ENCODE assay signal across 8 cellular contexts in the genomic region with DNA sequence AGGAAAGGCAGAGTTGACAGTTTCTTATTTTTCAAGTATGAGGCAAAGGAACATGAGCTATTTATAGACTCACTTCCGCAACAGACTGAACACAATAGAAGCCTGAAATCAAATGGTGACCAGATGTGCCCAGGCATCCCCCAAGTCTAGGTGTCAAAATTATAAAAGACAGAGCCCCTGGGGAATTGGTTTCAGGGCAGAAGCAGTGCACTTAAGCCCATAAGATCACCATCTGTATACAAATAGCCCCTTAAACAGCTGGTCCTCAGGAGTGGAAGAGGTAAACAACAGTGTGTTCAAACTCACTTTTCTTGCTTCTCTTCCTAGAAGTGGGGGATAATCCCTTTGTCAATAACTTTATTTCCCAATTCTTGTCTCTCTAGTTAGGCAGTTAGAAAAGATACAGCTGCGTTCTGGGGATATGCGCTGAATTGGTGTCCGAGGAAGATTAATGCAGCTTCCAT. TPM values are rescaled to one million over a fixed set of nuclear protein-coding genes. Genes with fewer than 3 reads are reported as not detected.
DNase-seq lines count a peak whose midpoint lies in the region; ATAC-seq and TF ChIP-seq lines count a peak whose summit lies in the region.

No MANE protein-coding gene starts in this region.

- peak; percentile 42 for ATAC-seq in HG03342 (IDR thresholded peaks at IDR 0.05; ENCODE audit: unreplicated experiment)
- peak; percentile 18 for ATAC-seq in activated CD8-positive, alpha-beta T cell treated with anti-CD3 and anti-CD28 coated beads, Interleukin-2, amount 10 ng/mL, durations not matched to agents 7 days and 5 days

- H3K27ac Mint-ChIP-seq in activated CD8-positive, alpha-beta T cell treated with anti-CD3 and anti-CD28 coated beads, Interleukin-2, amount 10 ng/mL, durations not matched to agents 7 days and 5 days, result peak overlapping the region; percentile 41

- TF ChIP-seq CTCF in DOHH2 (IDR thresholded peaks at IDR 0.05; ENCODE audit: low read depth, low read length, poor library complexity, severe bottlenecking), result no peak

- no peaks in the 10 kb centered on the region for H3K27me3 Mint-ChIP-seq in activated CD8-positive, alpha-beta T cell treated with anti-CD3 and anti-CD28 coated beads, Interleukin-2, amount 10 ng/mL, durations not matched to agents 7 days and 5 days (ENCODE audit: low read depth)

- CTCF ChIA-PET in activated CD8-positive, alpha-beta T cell treated with anti-CD3 and anti-CD28 coated beads, Interleukin-2, amount 10 ng/mL, durations not matched to agents 7 days and 5 days (lab: Charles Lee), result interaction anchor here (1.5 to 2.7 kb wide), 2 partner anchors 14 to 23 kb away, joined by 4 to 18 read pairs; no protein-coding TSS in a partner anchor

- POLR2A ChIA-PET in activated CD8-positive, alpha-beta T cell treated with anti-CD3 and anti-CD28 coated beads, Interleukin-2, amount 10 ng/mL, durations not matched to agents 7 days and 5 days (lab: Charles Lee), result interaction anchor here (1.2 to 2.8 kb wide), 5 partner anchors 23 to 115 kb away, joined by 3 to 18 read pairs (median 7); a partner anchor contains a TSS

- peak overlapping the region; percentile 75 for H3K4me2 ChIP-seq in DOHH2 (ENCODE audit: low read length)

- no peaks in the 10 kb centered on the region for H3K9me2 ChIP-seq in DOHH2 (replicated peaks; ENCODE audit: control insufficient read depth, low read length)

- peak; percentile 29 for DNase-seq in activated CD8-positive, alpha-beta T cell treated with anti-CD3 and anti-CD28 coated beads, Interleukin-2, amount 10 ng/mL, durations not matched to agents 7 days and 5 days
- no peak for DNase-seq in EL
- no peak for DNase-seq in HUDEP-2 (lab: John Stamatoyannopoulos, UW; ENCODE audit: unreplicated experiment in 76 of 76)
- DNase-seq in hypothalamus (lab: John Stamatoyannopoulos, UW), result no peak
- DNase-seq in stimulated activated CD8-positive, alpha-beta memory T cell treated with anti-CD3 and anti-CD28 coated beads, Interleukin-4, amount 100 ng/mL, for 48 hours, result no peak

- H3K4me3 ChIP-seq in DOHH2 (ENCODE audit: low read length) (peak overlapping the region; percentile 62), muscle layer of colon (ENCODE audit: low read depth in 1 of 2, low read length in 2 of 2) (no peak overlapping the region)

- no peak overlapping the region for H3K9ac ChIP-seq in muscle layer of colon (ENCODE audit: low read length)

- H3K27ac ChIP-seq in DOHH2 (ENCODE audit: low read depth, low read length) (peak overlapping the region; percentile 49), muscle layer of colon (ENCODE audit: low read depth, low read length) (peak overlapping the region; percentile 36)

- peaks cover 24% of the 10 kb centered on the region for H3K36me3 Mint-ChIP-seq in activated CD8-positive, alpha-beta T cell treated with anti-CD3 and anti-CD28 coated beads, Interleukin-2, amount 10 ng/mL, durations not matched to agents 7 days and 5 days (ENCODE audit: low read depth)

- H3K4me3 Mint-ChIP-seq in activated CD8-positive, alpha-beta T cell treated with anti-CD3 and anti-CD28 coated beads, Interleukin-2, amount 10 ng/mL, durations not matched to agents 7 days and 5 days, result peak overlapping the region; percentile 13

- H4K20me1 ChIP-seq in DOHH2 (ENCODE audit: control insufficient read depth, insufficient read depth, low read depth, low read length), result no peaks in the 10 kb centered on the region

- H3K27me3 ChIP-seq in DOHH2 (ENCODE audit: control insufficient read depth, low read length), result no peaks in the 10 kb centered on the region
- no peaks in the 10 kb centered on the region for H3K27me3 ChIP-seq in muscle layer of colon (ENCODE audit: control insufficient read depth in 1 of 2, insufficient read depth in 2 of 2, low read length in 2 of 2)

- H3F3A ChIP-seq in DOHH2 (ENCODE audit: control insufficient read depth, insufficient read depth), result peaks cover 13% of the 10 kb centered on the region; the same call in 1 of the 2 replicates

- peaks cover 13% of the 10 kb centered on the region for H3K9me3 ChIP-seq in DOHH2 (ENCODE audit: control insufficient read depth, insufficient read depth, low read length)
- no peaks in the 10 kb centered on the region for H3K9me3 ChIP-seq in muscle layer of colon (ENCODE audit: low read length)

- no peaks in the 10 kb centered on the region for H3K79me2 ChIP-seq in DOHH2 (ENCODE audit: control insufficient read depth, low read length)

- peaks cover 66% of the 10 kb centered on the region for H3K4me1 Mint-ChIP-seq in activated CD8-positive, alpha-beta T cell treated with anti-CD3 and anti-CD28 coated beads, Interleukin-2, amount 10 ng/mL, durations not matched to agents 7 days and 5 days (ENCODE audit: low read depth)

- peaks cover 5% of the 10 kb centered on the region for H3K9me3 Mint-ChIP-seq in activated CD8-positive, alpha-beta T cell treated with anti-CD3 and anti-CD28 coated beads, Interleukin-2, amount 10 ng/mL, durations not matched to agents 7 days and 5 days (ENCODE audit: insufficient read depth)

- H3K36me3 ChIP-seq in DOHH2 (ENCODE audit: control insufficient read depth, low read length) (peaks cover 7% of the 10 kb centered on the region), muscle layer of colon (ENCODE audit: insufficient read depth, low read length) (no peaks in the 10 kb centered on the region)

- peaks cover 74% of the 10 kb centered on the region for H3K4me1 ChIP-seq in DOHH2 (ENCODE audit: control insufficient read depth, low read length)
- H3K4me1 ChIP-seq in muscle layer of colon (ENCODE audit: insufficient read depth, low read length), result peaks cover 49% of the 10 kb centered on the region

RNA-seq across cellular contexts. Expression of a gene that starts 29.9 kb away (rescaled TPM):
- total RNA-seq in activated CD8-positive, alpha-beta T cell treated with anti-CD3 and anti-CD28 coated beads, Interleukin-2, amount 10 ng/mL, durations not matched to agents 7 days and 5 days, result 10 to 100 TPM; 12.8 to 13.0 TPM

RNA-seq across cellular contexts. Expression of a gene that starts 56.7 kb away (rescaled TPM):
- total RNA-seq in activated CD8-positive, alpha-beta T cell treated with anti-CD3 and anti-CD28 coated beads, Interleukin-2, amount 10 ng/mL, durations not matched to agents 7 days and 5 days, result 10 to 100 TPM; 42.2 to 44.7 TPM

RNA-seq across cellular contexts. Expression of a gene that starts 56.7 kb away (rescaled TPM):
- 10 to 100 TPM; 28.2 to 30.4 TPM for total RNA-seq in activated CD8-positive, alpha-beta T cell treated with anti-CD3 and anti-CD28 coated beads, Interleukin-2, amount 10 ng/mL, durations not matched to agents 7 days and 5 days
